8 cellular contexts compared by ENCODE assay signal in genomic region chr3:179236676-179237301, GRCh38. TPM values are rescaled to one million over a fixed set of nuclear protein-coding genes. Genes with fewer than 3 reads are reported as not detected.
A peak's percentile ranks its signal among the peaks of the same experiment; 100 is the strongest.
DNase-seq lines count a peak whose midpoint lies in the region; ATAC-seq and TF ChIP-seq lines count a peak whose summit lies in the region.

No MANE protein-coding gene starts in this region.

- ATAC-seq in GM18861 (IDR thresholded peaks at IDR 0.05; ENCODE audit: unreplicated experiment): peak; percentile 73
- peak; percentile 82 for ATAC-seq in GM21576 (IDR thresholded peaks at IDR 0.05; ENCODE audit: unreplicated experiment)
- peak; percentile 73 for ATAC-seq in HG03439 (IDR thresholded peaks at IDR 0.05; ENCODE audit: unreplicated experiment)
- ATAC-seq in activated naive CD8-positive, alpha-beta T cell treated with anti-CD3 and anti-CD28 coated beads, Interleukin-2, amount 10 ng/mL, durations not matched to agents 7 days and 5 days (ENCODE audit: low read depth): peak; percentile 84

- POLR2A ChIA-PET in activated naive CD8-positive, alpha-beta T cell treated with anti-CD3 and anti-CD28 coated beads, Interleukin-2, amount 10 ng/mL, durations not matched to agents 7 days and 5 days (lab: Charles Lee): no interaction called here
- POLR2A ChIA-PET in MCF 10A (lab: Yijun Ruan, JAX): interaction anchor here (0.6 to 1.0 kb wide), 2 partner anchors 8 to 69 kb away, joined by 3 read pairs; no protein-coding TSS in a partner anchor

- H3K4me3 Mint-ChIP-seq in activated naive CD8-positive, alpha-beta T cell treated with anti-CD3 and anti-CD28 coated beads, Interleukin-2, amount 10 ng/mL, durations not matched to agents 7 days and 5 days: peak overlapping the region; percentile 0
- H3K4me3 Mint-ChIP-seq in MCF 10A (ENCODE audit: unreplicated experiment): no peak overlapping the region

- no peaks in the 10 kb centered on the region for H3K27me3 Mint-ChIP-seq in activated naive CD8-positive, alpha-beta T cell treated with anti-CD3 and anti-CD28 coated beads, Interleukin-2, amount 10 ng/mL, durations not matched to agents 7 days and 5 days
- no peaks in the 10 kb centered on the region for H3K27me3 Mint-ChIP-seq in MCF 10A (ENCODE audit: insufficient read depth, unreplicated experiment)

- no TSS peak for BruUV-seq in MCF 10A (replicated peaks; lab: Mats Ljungman, UMichigan)

- H3K4me1 Mint-ChIP-seq in activated naive CD8-positive, alpha-beta T cell treated with anti-CD3 and anti-CD28 coated beads, Interleukin-2, amount 10 ng/mL, durations not matched to agents 7 days and 5 days: peaks cover 6% of the 10 kb centered on the region
- no peaks in the 10 kb centered on the region for H3K4me1 Mint-ChIP-seq in MCF 10A (ENCODE audit: insufficient read depth, unreplicated experiment)

- no peak for DNase-seq in activated naive CD8-positive, alpha-beta T cell treated with anti-CD3 and anti-CD28 coated beads, Interleukin-2, amount 10 ng/mL, durations not matched to agents 7 days and 5 days
- DNase-seq in DMS53 (lab: John Stamatoyannopoulos, UW) (no peak), HPDE6-E6E7 (ENCODE audit: extremely low spot score) (no peak), T-helper 9 cell (no peak), MCF 10A (ENCODE audit: unreplicated experiment) (no peak)

- H3K27ac Mint-ChIP-seq in activated naive CD8-positive, alpha-beta T cell treated with anti-CD3 and anti-CD28 coated beads, Interleukin-2, amount 10 ng/mL, durations not matched to agents 7 days and 5 days: no peak overlapping the region
- no peak overlapping the region for H3K27ac Mint-ChIP-seq in MCF 10A (ENCODE audit: low read depth, unreplicated experiment)

- no peaks in the 10 kb centered on the region for H3K9me3 Mint-ChIP-seq in activated naive CD8-positive, alpha-beta T cell treated with anti-CD3 and anti-CD28 coated beads, Interleukin-2, amount 10 ng/mL, durations not matched to agents 7 days and 5 days
- H3K9me3 Mint-ChIP-seq in MCF 10A (ENCODE audit: unreplicated experiment): no peaks in the 10 kb centered on the region

- no peak for TF ChIP-seq CTCF in MCF 10A (IDR thresholded peaks at IDR 0.05; ENCODE audit: unreplicated experiment)

- CTCF ChIA-PET in MCF 10A (lab: Yijun Ruan, JAX): no interaction called here

- H3K36me3 Mint-ChIP-seq in activated naive CD8-positive, alpha-beta T cell treated with anti-CD3 and anti-CD28 coated beads, Interleukin-2, amount 10 ng/mL, durations not matched to agents 7 days and 5 days: peaks cover 18% of the 10 kb centered on the region
- peaks cover 13% of the 10 kb centered on the region for H3K36me3 Mint-ChIP-seq in MCF 10A (ENCODE audit: insufficient read depth, unreplicated experiment)

- intact Hi-C loops in MCF 10A (cut with micrococcal nuclease): no loop called here

RNA-seq across cellular contexts. Expression of gene KCNMB3, which starts 14.1 kb away (rescaled TPM):
- total RNA-seq in activated naive CD8-positive, alpha-beta T cell treated with anti-CD3 and anti-CD28 coated beads, Interleukin-2, amount 10 ng/mL, durations not matched to agents 7 days and 5 days: 1 to 10 TPM; 1.9 to 2.2 TPM
- 0.15 and 0.28 TPM in 2 replicates for total RNA-seq in MCF 10A (2022)
